In genomic region chr14:34461334-34462131, GRCh38 we compare ENCODE assay signal across 8 cellular contexts. TPM values are rescaled to one million over a fixed set of nuclear protein-coding genes. Genes with fewer than 3 reads are reported as not detected.
A peak's percentile ranks its signal among the peaks of the same experiment; 100 is the strongest.
DNase-seq lines count a peak whose midpoint lies in the region; ATAC-seq and TF ChIP-seq lines count a peak whose summit lies in the region.

No MANE protein-coding gene starts in this region.

- H3K4me1 ChIP-seq in endocrine pancreas (ENCODE audit: control insufficient read depth, insufficient read depth, low read length) (peaks cover 15% of the 10 kb centered on the region), mesodermal cell (ENCODE audit: control insufficient read depth, insufficient read depth, low read length, poor library complexity, severe bottlenecking) (peaks cover 13% of the 10 kb centered on the region), stomach (peaks cover 0 to 31% (median 24%) of the 10 kb centered on the region in 4 donors)

- TF ChIP-seq CTCF in VCaP (conservative IDR thresholded peaks at IDR 0.05) = no peak
- no peak for TF ChIP-seq CTCF in stomach (IDR thresholded peaks at IDR 0.05)

- TF ChIP-seq EP300 in stomach (IDR thresholded peaks at IDR 0.05) = no peak

- no peaks in the 10 kb centered on the region for H3K9me3 ChIP-seq in endocrine pancreas (ENCODE audit: control insufficient read depth, low read length)
- no peaks in the 10 kb centered on the region for H3K9me3 ChIP-seq in mesodermal cell (ENCODE audit: control insufficient read depth, low read length)
- no peaks in the 10 kb centered on the region for H3K9me3 ChIP-seq in stomach

- H3K27ac ChIP-seq in VCaP = peak overlapping the region; percentile 83
- peak overlapping the region; percentile 95 for H3K27ac ChIP-seq in mesodermal cell (ENCODE audit: low read depth, low read length, severe bottlenecking)
- peak overlapping the region; percentile 87 to 99 (median 98) for H3K27ac ChIP-seq in stomach

- peak; percentile 5 for DNase-seq in activated gamma-delta T cell treated with Interleukin-2 at 50 U/mL for 16 hours
- no peak for DNase-seq in activated gamma-delta T cell (lab: John Stamatoyannopoulos, UW)
- peak; percentile 3 for DNase-seq in NCI-H1694 (lab: John Stamatoyannopoulos, UW)
- DNase-seq in stomach = peak; percentile 59

- peak overlapping the region; percentile 61 for H3K9ac ChIP-seq in endocrine pancreas (ENCODE audit: control insufficient read depth, insufficient read depth, low read length)

- ATAC-seq in HG02870 (IDR thresholded peaks at IDR 0.05; ENCODE audit: unreplicated experiment) = peak; percentile 11

- no peak for TF ChIP-seq POLR2A in stomach (IDR thresholded peaks at IDR 0.05)

- H3K4me3 ChIP-seq in endocrine pancreas (ENCODE audit: control insufficient read depth, insufficient read depth, low read length) (peak overlapping the region; percentile 81), mesodermal cell (ENCODE audit: extremely low read depth, insufficient read depth, low read length, poor library complexity, severe bottlenecking) (peak overlapping the region; percentile 59), stomach (peak overlapping the region; percentile 65 to 82 (median 74))

- H3K27me3 ChIP-seq in endocrine pancreas (ENCODE audit: control insufficient read depth, insufficient read depth, low read length) (no peaks in the 10 kb centered on the region), stomach (no peaks in the 10 kb centered on the region)

- 1 to 2% methylated on average over 32 to 33 of the region's 45 CpGs for WGBS in mesodermal cell (ENCODE audit: insufficient coverage in 2 of 2), 2 experiments
- WGBS in stomach, 5 donors = 0 to 1% (median 0%) methylated on average over 19 to 45 of the region's 45 CpGs

- intact Hi-C loops in stomach (cut with DNase I; ENCODE audit: low total_unique reads) = no loop called here

- no peaks in the 10 kb centered on the region for H3K36me3 ChIP-seq in endocrine pancreas (ENCODE audit: control insufficient read depth, insufficient read depth, low read length)
- peaks cover 16% of the 10 kb centered on the region for H3K36me3 ChIP-seq in mesodermal cell (ENCODE audit: control insufficient read depth, insufficient read depth, low read length)
- peaks cover 0 to 2% (median 2%) of the 10 kb centered on the region in 4 donors for H3K36me3 ChIP-seq in stomach

RNA-seq across cellular contexts. Expression of gene SPTSSA, which starts 0.5 kb away (rescaled TPM):
- 28.3 TPM for polyA plus RNA-seq in mesodermal cell (2013, experiment 1 of 2)
- 30.7 TPM for polyA plus RNA-seq in mesodermal cell (2013, experiment 2 of 2)
- total RNA-seq in stomach = 10 to 100 TPM in 3 of 5 donors, 1 to 10 TPM in 1, under 1 TPM in 1; 0.29 to 34.1 (median 15.8) TPM
- polyA plus RNA-seq in stomach = 10 to 100 TPM; 25.4 to 36.0 (median 35.6) TPM
